Comparison of ENCODE assay signal across 11 cellular contexts in genomic region chr15:40343512-40343911, GRCh38. TPM values are rescaled to one million over a fixed set of nuclear protein-coding genes. Genes with fewer than 3 reads are reported as not detected.
DNase-seq lines count a peak whose midpoint lies in the region; FAIRE-seq and TF ChIP-seq lines count a peak whose summit lies in the region.
"Had no signal": no experiment of that assay in that cellular context is flagged by ENCODE, and none has a peak within 500 bp of the region (broad histone marks: within the 10 kb centered on the region; RNA-seq: fewer than 3 reads in every experiment).

No MANE protein-coding gene starts in this region.

- H3K9me3 Mint-ChIP-seq in nephron, result no peaks in the 10 kb centered on the region
- no peaks in the 10 kb centered on the region for H3K9me3 Mint-ChIP-seq in activated CD4-positive, alpha-beta memory T cell treated with anti-CD3 and anti-CD28 coated beads for 36 hours
- H3K9me3 Mint-ChIP-seq: CD8-positive, alpha-beta T cell had no signal

- H2AFZ ChIP-seq in H1 (ENCODE audit: low read length), result no peak overlapping the region

- TF ChIP-seq RAD21 in H1 (IDR thresholded peaks at IDR 0.05 in 1 of 2, conservative IDR thresholded peaks at IDR 0.05 in 1 of 2; ENCODE audit: low read depth in 2 of 2, low read length in 2 of 2), result no peak

- no peak overlapping the region for H3K18ac ChIP-seq in H1 (ENCODE audit: extremely low read depth, low read length)

- 77% methylated on average over 9 of the region's 10 CpGs; no CpG with 5 or more reads in 1 of the 2 experiments for WGBS in H1 (ENCODE audit: extremely low coverage in 1 of 2, insufficient coverage in 1 of 2, insufficient read length in 1 of 2, insufficient replicate concordance in 2 of 2, low coverage in 1 of 2, low lambda C conversion rate in 2 of 2, missing lambda C conversion rate in 1 of 2), 2 experiments

- H3K9ac ChIP-seq in H1 (replicated peaks in 1 of 4; ENCODE audit: extremely low read depth in 1 of 4, low read depth in 3 of 4, low read length in 3 of 4), result no peak overlapping the region

- no peaks in the 10 kb centered on the region for H3K27me3 Mint-ChIP-seq in nephron (ENCODE audit: low read depth)
- no peaks in the 10 kb centered on the region for H3K27me3 Mint-ChIP-seq in activated CD4-positive, alpha-beta memory T cell treated with anti-CD3 and anti-CD28 coated beads for 36 hours

- H3K4me1 ChIP-seq in H1 (replicated peaks in 1 of 4; ENCODE audit: control insufficient read depth in 3 of 4, insufficient read depth in 4 of 4, low read length in 3 of 4), result peaks cover 0 to 18% (median 12%) of the 10 kb centered on the region in 4 experiments; a peak in 6 of 7 replicates

- H3K79me2 ChIP-seq in H1 (ENCODE audit: control insufficient read depth in 1 of 2, insufficient read depth in 2 of 2, low read length in 2 of 2), result no peaks in the 10 kb centered on the region

- no peak for TF ChIP-seq POLR2A in H1 (IDR thresholded peaks at IDR 0.05; ENCODE audit: control extremely low read depth in 1 of 2, low read depth in 2 of 2, low read length in 2 of 2)
- no peak for TF ChIP-seq POLR2A in GM12892 (IDR thresholded peaks at IDR 0.05; ENCODE audit: low read depth, low read length)

- H3K4me3 ChIP-seq in AG04449 (ENCODE audit: low read depth, low read length), result no peak overlapping the region; the same call in 1 of the 2 replicates
- no peak overlapping the region for H3K4me3 ChIP-seq in H1 (ENCODE audit: extremely low read depth in 1 of 4, insufficient read depth in 2 of 4, low read depth in 3 of 4, low read length in 4 of 4)

- H3K4me1 Mint-ChIP-seq in nephron, result peaks cover 36% of the 10 kb centered on the region
- no peaks in the 10 kb centered on the region for H3K4me1 Mint-ChIP-seq in activated CD4-positive, alpha-beta memory T cell treated with anti-CD3 and anti-CD28 coated beads for 36 hours (ENCODE audit: low read depth)

- TF ChIP-seq CTCF in AG04449 (IDR thresholded peaks at IDR 0.05; ENCODE audit: insufficient read depth, low read length, missing control alignments), result no peak
- no peak for TF ChIP-seq CTCF in H1 (IDR thresholded peaks at IDR 0.05; ENCODE audit: control extremely low read depth in 1 of 3, insufficient read depth in 1 of 3, low read depth in 1 of 3, low read length in 3 of 3)
- TF ChIP-seq CTCF in nephron (IDR thresholded peaks at IDR 0.05; ENCODE audit: unreplicated experiment in 3 of 3), result no peak

- FAIRE-seq in H1 (lab: Jason Lieb, UNC) (no peak), GM12892 (lab: Jason Lieb, UNC) (no peak)

- H3K4ac ChIP-seq in H1 (replicated peaks; ENCODE audit: insufficient read length, low read depth, low read length), result no peak overlapping the region

- CTCF ChIA-PET in AG04449 (lab: Yijun Ruan, JAX) (interaction anchor here (0.9 to 21.8 kb wide), 26 partner anchors 7 to 126 kb away, joined by 3 to 385 read pairs (median 10); partner anchors contain the start of genes DISP2, INAFM2, IVD and PHGR1), H1 (lab: Charles Lee; ENCODE audit: partially characterized antibody) (interaction anchor here (0.7 to 27.4 kb wide), 20 partner anchors 8 to 164 kb away, joined by 3 to 584 read pairs (median 8); partner anchors contain the start of genes ANKRD63, DISP2, INAFM2 and KNSTRN)
- CTCF ChIA-PET in activated CD4-positive, alpha-beta memory T cell treated with anti-CD3 and anti-CD28 coated beads for 36 hours (lab: Charles Lee), result interaction anchor here (0.9 to 12.8 kb wide), 19 partner anchors 9 to 80 kb away, joined by 3 to 248 read pairs (median 7); partner anchors contain the start of genes DISP2, IVD, KNSTRN and PLCB2

- no peak overlapping the region for H3K27ac ChIP-seq in H1 (ENCODE audit: low read depth, low read length)

- H3K36me3 Mint-ChIP-seq in nephron (ENCODE audit: low read depth), result no peaks in the 10 kb centered on the region
- H3K36me3 Mint-ChIP-seq in activated CD4-positive, alpha-beta memory T cell treated with anti-CD3 and anti-CD28 coated beads for 36 hours, result no peaks in the 10 kb centered on the region
- H3K36me3 Mint-ChIP-seq: CD8-positive, alpha-beta T cell had no signal

- H4K20me1 ChIP-seq in H1 (replicated peaks in 1 of 2; ENCODE audit: control insufficient read depth in 1 of 2, insufficient read depth in 2 of 2, low read length in 2 of 2), result no peaks in the 10 kb centered on the region

- no peaks in the 10 kb centered on the region for H3K23me2 ChIP-seq in H1 (ENCODE audit: low read depth, low read length)

- no peak overlapping the region for H4K91ac ChIP-seq in H1 (replicated peaks; ENCODE audit: insufficient read length, low read length)

- H2BK5ac ChIP-seq in H1 (ENCODE audit: low read depth, low read length), result no peak overlapping the region

- no peaks in the 10 kb centered on the region for H3K36me3 ChIP-seq in H1 (ENCODE audit: control insufficient read depth in 2 of 4, insufficient read depth in 4 of 4, low read length in 3 of 4)

- H4K5ac ChIP-seq in H1 (ENCODE audit: insufficient read length, low read depth, low read length), result no peak overlapping the region

- H3K14ac ChIP-seq in H1 (ENCODE audit: insufficient read length), result no peak overlapping the region

- no peak overlapping the region for H3K4me2 ChIP-seq in H1 (ENCODE audit: insufficient read depth in 1 of 2, low read depth in 2 of 2, low read length in 2 of 2)

- H3K27ac Mint-ChIP-seq in nephron, result peak overlapping the region in 2 of 3 experiments; percentile 38 to 47
- no peak overlapping the region for H3K27ac Mint-ChIP-seq in activated CD4-positive, alpha-beta memory T cell treated with anti-CD3 and anti-CD28 coated beads for 36 hours
- H3K27ac Mint-ChIP-seq: CD8-positive, alpha-beta T cell had no signal

- no peak overlapping the region for H2BK120ac ChIP-seq in H1 (replicated peaks; ENCODE audit: low read depth, low read length)

- DNase-seq in AG04449 (ENCODE audit: low read depth, low spot score) (peak; percentile 94), NCI-H460 (ENCODE audit: extremely low read depth, low read depth) (peak; percentile 88), H1 (ENCODE audit: low read depth in 1 of 2, low spot score in 2 of 2) (no peak), GM12892 (ENCODE audit: insufficient read length) (no peak), cerebellar nuclear complex (lab: John Stamatoyannopoulos, UW) (no peak), SIG-M5 treated with dmso at 0.1 percent for 504 hours (lab: John Stamatoyannopoulos, UW; ENCODE audit: unreplicated experiment) (no peak)
- no peak for DNase-seq in activated CD4-positive, alpha-beta memory T cell treated with anti-CD3 and anti-CD28 coated beads for 36 hours
- DNase-seq: CD8-positive, alpha-beta T cell had no signal

- H3K56ac ChIP-seq in H1 (replicated peaks; ENCODE audit: insufficient read length, low read depth, low read length), result no peak overlapping the region

- no peak overlapping the region for H2BK12ac ChIP-seq in H1 (ENCODE audit: low read depth, low read length)

- intact Hi-C loops in activated CD4-positive, alpha-beta memory T cell treated with anti-CD3 and anti-CD28 coated beads for 36 hours (cut with micrococcal nuclease), result no loop called here

- 0 out of 2 replicates have a peak overlapping the region, but pooled peaks have one; percentile 67 for H2BK15ac ChIP-seq in H1 (ENCODE audit: low read length)

- H4K8ac ChIP-seq in H1 (ENCODE audit: extremely low read depth, insufficient read depth, low read length), result no peak overlapping the region

- 0 out of 7 replicates have a peak, but pooled peaks cover 0 to 2% (median 0%) of the 10 kb centered on the region in 4 experiments for H3K27me3 ChIP-seq in H1 (replicated peaks in 1 of 4; ENCODE audit: control insufficient read depth in 3 of 4, extremely low read depth in 1 of 4, insufficient read depth in 3 of 4, low read length in 3 of 4)

- POLR2A ChIA-PET in AG04449 (lab: Yijun Ruan, JAX), result interaction anchor here (0.9 to 1.5 kb wide), 7 partner anchors 10 to 62 kb away, joined by 3 to 4 read pairs (median 3); partner anchors contain the start of genes DISP2 and IVD
- POLR2A ChIA-PET in H1 (lab: Charles Lee; ENCODE audit: partially characterized antibody), result interaction anchor here (1.3 to 2.5 kb wide), 4 partner anchors 9 to 77 kb away, joined by 4 to 8 read pairs (median 6); no protein-coding TSS in a partner anchor
- POLR2A ChIA-PET in activated CD4-positive, alpha-beta memory T cell treated with anti-CD3 and anti-CD28 coated beads for 36 hours (lab: Charles Lee), result no interaction called here

- H3K79me1 ChIP-seq in H1 (ENCODE audit: low read depth, low read length), result no peaks in the 10 kb centered on the region

- no peak overlapping the region for H2BK20ac ChIP-seq in H1 (ENCODE audit: low read length)

- H3K4me3 Mint-ChIP-seq in nephron, result no peak overlapping the region
- no peak overlapping the region for H3K4me3 Mint-ChIP-seq in activated CD4-positive, alpha-beta memory T cell treated with anti-CD3 and anti-CD28 coated beads for 36 hours
- H3K4me3 Mint-ChIP-seq: CD8-positive, alpha-beta T cell had no signal

- no peak overlapping the region for H2AK5ac ChIP-seq in H1 (ENCODE audit: low read depth, low read length)

- no peaks in the 10 kb centered on the region for H3K9me3 ChIP-seq in H1 (ENCODE audit: insufficient read depth in 2 of 2, low read depth in 1 of 2, low read length in 1 of 2)

- no peak for TF ChIP-seq EP300 in H1 (IDR thresholded peaks at IDR 0.05; ENCODE audit: borderline replicate concordance in 1 of 2, low read depth in 2 of 2, low read length in 2 of 2)

- no peak overlapping the region for H3K23ac ChIP-seq in H1 (ENCODE audit: insufficient read length)

RNA-seq across cellular contexts. Expression of gene CCDC9B, which starts 2.8 kb away (rescaled TPM):
- 8.9 and 9.4 TPM in 2 replicates for total RNA-seq in NCI-H460 (2014; rRNA removed; shearing (Covaris generic))
- 17.8 and 22.5 TPM in 2 replicates for polyA plus RNA-seq in NCI-H460 (2014; cell fraction: nucleus; rRNA removed)
- 0.33 and 0.78 TPM in 2 replicates for total RNA-seq in H1 (2021; fragmentation: NEBNext Ultra II Directional; extraction: Animal tissue kit (Norgen Biotek cat#: 25700))
- polyA plus RNA-seq in H1 (2011; rRNA removed), result 0.45 and 0.63 TPM in 2 replicates
- 0.10 TPM for polyA plus RNA-seq in H1 (2011; cell fraction: cytosol; rRNA removed)
- polyA plus RNA-seq in H1 (2011; cell fraction: nucleus; rRNA removed), result 0.73 TPM
- 0.62 to 1.1 TPM (median 0.85 TPM) in 4 replicates for polyA plus RNA-seq in H1 (2012, experiment 1 of 2)
- 0.25 TPM for polyA plus RNA-seq in H1 (2012, experiment 2 of 2)
- polyA plus RNA-seq in H1 (2013, experiment 1 of 2), result 0.71 TPM
- polyA plus RNA-seq in H1 (2013, experiment 2 of 2), result 0.50 TPM
- polyA minus RNA-seq in H1 (2011; rRNA and poly(A)+ RNA removed), result 0.22 and 0.50 TPM in 2 replicates
- 0.66 TPM for polyA minus RNA-seq in H1 (2011; cell fraction: cytosol; rRNA and poly(A)+ RNA removed)
- polyA minus RNA-seq in H1 (2011; cell fraction: nucleus; rRNA and poly(A)+ RNA removed), result 1.8 TPM
- 0.08 TPM for polyA plus RNA-seq in GM12892 (2012; ENCODE audit: missing spikeins)
- total RNA-seq in activated CD4-positive, alpha-beta memory T cell treated with anti-CD3 and anti-CD28 coated beads for 36 hours, result 1 to 10 TPM in 1 of 2 experiments, under 1 TPM in 1; 0.53 to 1.6 TPM

RNA-seq across cellular contexts. Expression of gene PHGR1, which starts 7.3 kb away (rescaled TPM):
- total RNA-seq in NCI-H460 (2014; rRNA removed; shearing (Covaris generic)), result not detected in 2 replicates
- not detected in 2 replicates for polyA plus RNA-seq in NCI-H460 (2014; cell fraction: nucleus; rRNA removed)
- not detected in 2 replicates for total RNA-seq in H1 (2021; fragmentation: NEBNext Ultra II Directional; extraction: Animal tissue kit (Norgen Biotek cat#: 25700))
- polyA plus RNA-seq in H1 (2011; rRNA removed), result not detected in 2 replicates
- not detected for polyA plus RNA-seq in H1 (2011; cell fraction: cytosol; rRNA removed)
- polyA plus RNA-seq in H1 (2011; cell fraction: nucleus; rRNA removed), result not detected
- polyA plus RNA-seq in H1 (2012, experiment 1 of 2), result not detected in 4 replicates
- not detected for polyA plus RNA-seq in H1 (2012, experiment 2 of 2)
- not detected for polyA plus RNA-seq in H1 (2013, experiment 1 of 2)
- not detected for polyA plus RNA-seq in H1 (2013, experiment 2 of 2)
- polyA minus RNA-seq in H1 (2011; rRNA and poly(A)+ RNA removed), result not detected in 2 replicates
- polyA minus RNA-seq in H1 (2011; cell fraction: cytosol; rRNA and poly(A)+ RNA removed), result not detected
- polyA minus RNA-seq in H1 (2011; cell fraction: nucleus; rRNA and poly(A)+ RNA removed), result not detected
- not detected for polyA plus RNA-seq in GM12892 (2012; ENCODE audit: missing spikeins)
- total RNA-seq in activated CD4-positive, alpha-beta memory T cell treated with anti-CD3 and anti-CD28 coated beads for 36 hours, result not detected
- total RNA-seq: CD8-positive, alpha-beta T cell; myocyte; SK-MEL-5 had no signal

RNA-seq across cellular contexts. Expression of gene DISP2, which starts 14.5 kb away (rescaled TPM):
- 0.12 and 1.0 TPM in 2 replicates for total RNA-seq in NCI-H460 (2014; rRNA removed; shearing (Covaris generic))
- 0.26 and 1.8 TPM in 2 replicates for polyA plus RNA-seq in NCI-H460 (2014; cell fraction: nucleus; rRNA removed)
- total RNA-seq in H1 (2021; fragmentation: NEBNext Ultra II Directional; extraction: Animal tissue kit (Norgen Biotek cat#: 25700)), result 1.2 and 3.4 TPM in 2 replicates
- 0.45 and 0.72 TPM in 2 replicates for polyA plus RNA-seq in H1 (2011; rRNA removed)
- polyA plus RNA-seq in H1 (2011; cell fraction: cytosol; rRNA removed), result 0.36 TPM
- polyA plus RNA-seq in H1 (2011; cell fraction: nucleus; rRNA removed), result 1.1 TPM
- 1.3 to 2.7 TPM (median 2.0 TPM) in 4 replicates for polyA plus RNA-seq in H1 (2012, experiment 1 of 2)
- polyA plus RNA-seq in H1 (2012, experiment 2 of 2), result 1.4 TPM
- 4.3 TPM for polyA plus RNA-seq in H1 (2013, experiment 1 of 2)
- polyA plus RNA-seq in H1 (2013, experiment 2 of 2), result 4.1 TPM
- 0.56 and 1.6 TPM in 2 replicates for polyA minus RNA-seq in H1 (2011; rRNA and poly(A)+ RNA removed)
- 0.73 TPM for polyA minus RNA-seq in H1 (2011; cell fraction: cytosol; rRNA and poly(A)+ RNA removed)
- 2.2 TPM for polyA minus RNA-seq in H1 (2011; cell fraction: nucleus; rRNA and poly(A)+ RNA removed)
- polyA plus RNA-seq in GM12892 (2012; ENCODE audit: missing spikeins), result not detected
- under 1 TPM; 0.02 to 0.05 TPM for total RNA-seq in activated CD4-positive, alpha-beta memory T cell treated with anti-CD3 and anti-CD28 coated beads for 36 hours

RNA-seq across cellular contexts. Expression of gene INAFM2, which starts 20.0 kb away (rescaled TPM):
- total RNA-seq in NCI-H460 (2014; rRNA removed; shearing (Covaris generic)), result 15.9 and 16.6 TPM in 2 replicates
- 12.2 and 12.8 TPM in 2 replicates for polyA plus RNA-seq in NCI-H460 (2014; cell fraction: nucleus; rRNA removed)
- 35.1 and 38.2 TPM in 2 replicates for total RNA-seq in H1 (2021; fragmentation: NEBNext Ultra II Directional; extraction: Animal tissue kit (Norgen Biotek cat#: 25700))
- polyA plus RNA-seq in H1 (2011; rRNA removed), result 9.6 and 15.3 TPM in 2 replicates
- polyA plus RNA-seq in H1 (2011; cell fraction: cytosol; rRNA removed), result 11.9 TPM
- 9.2 TPM for polyA plus RNA-seq in H1 (2011; cell fraction: nucleus; rRNA removed)
- 16.0 to 31.4 TPM (median 18.6 TPM) in 4 replicates for polyA plus RNA-seq in H1 (2012, experiment 1 of 2)
- polyA plus RNA-seq in H1 (2012, experiment 2 of 2), result 19.4 TPM
- 39.7 TPM for polyA plus RNA-seq in H1 (2013, experiment 1 of 2)
- 42.5 TPM for polyA plus RNA-seq in H1 (2013, experiment 2 of 2)
- 8.6 and 10.5 TPM in 2 replicates for polyA minus RNA-seq in H1 (2011; rRNA and poly(A)+ RNA removed)
- 10.1 TPM for polyA minus RNA-seq in H1 (2011; cell fraction: cytosol; rRNA and poly(A)+ RNA removed)
- polyA minus RNA-seq in H1 (2011; cell fraction: nucleus; rRNA and poly(A)+ RNA removed), result 14.0 TPM
- 4.6 TPM for polyA plus RNA-seq in GM12892 (2012; ENCODE audit: missing spikeins)
- 1 to 10 TPM; 6.7 to 7.4 TPM for total RNA-seq in activated CD4-positive, alpha-beta memory T cell treated with anti-CD3 and anti-CD28 coated beads for 36 hours

RNA-seq across cellular contexts. Expression of gene PLCB2, which starts 35.8 kb away (rescaled TPM):
- total RNA-seq in NCI-H460 (2014; rRNA removed; shearing (Covaris generic)), result 0.74 and 0.75 TPM in 2 replicates
- polyA plus RNA-seq in NCI-H460 (2014; cell fraction: nucleus; rRNA removed), result 5.5 and 5.6 TPM in 2 replicates
- 8.4 and 9.4 TPM in 2 replicates for total RNA-seq in H1 (2021; fragmentation: NEBNext Ultra II Directional; extraction: Animal tissue kit (Norgen Biotek cat#: 25700))
- polyA plus RNA-seq in H1 (2011; rRNA removed), result 7.2 and 11.3 TPM in 2 replicates
- polyA plus RNA-seq in H1 (2011; cell fraction: cytosol; rRNA removed), result 10.7 TPM
- polyA plus RNA-seq in H1 (2011; cell fraction: nucleus; rRNA removed), result 30.4 TPM
- polyA plus RNA-seq in H1 (2012, experiment 1 of 2), result 4.1 to 10.7 TPM (median 7.5 TPM) in 4 replicates
- polyA plus RNA-seq in H1 (2012, experiment 2 of 2), result 4.1 TPM
- polyA plus RNA-seq in H1 (2013, experiment 1 of 2), result 7.0 TPM
- polyA plus RNA-seq in H1 (2013, experiment 2 of 2), result 7.6 TPM
- polyA minus RNA-seq in H1 (2011; rRNA and poly(A)+ RNA removed), result 6.1 and 6.2 TPM in 2 replicates
- 3.7 TPM for polyA minus RNA-seq in H1 (2011; cell fraction: cytosol; rRNA and poly(A)+ RNA removed)
- polyA minus RNA-seq in H1 (2011; cell fraction: nucleus; rRNA and poly(A)+ RNA removed), result 20.0 TPM
- 8.8 TPM for polyA plus RNA-seq in GM12892 (2012; ENCODE audit: missing spikeins)
- total RNA-seq in activated CD4-positive, alpha-beta memory T cell treated with anti-CD3 and anti-CD28 coated beads for 36 hours, result 10 to 100 TPM; 65.3 to 70.7 TPM

Comparison
In these comparisons a context has a peak if more than half of its experiments do, and no peak if none do; other contexts are left out.
1. DNase-seq: peak in AG04449 (single experiment) and NCI-H460 (single experiment); none in H1 (0 of 2), GM12892 (single experiment), activated CD4-positive, alpha-beta memory T cell treated with anti-CD3 and anti-CD28 coated beads for 36 hours (single experiment), cerebellar nuclear complex (0 of 2) and SIG-M5 treated with dmso at 0.1 percent for 504 hours (single experiment).